10 cellular contexts compared by ENCODE assay signal in the genomic region with DNA sequence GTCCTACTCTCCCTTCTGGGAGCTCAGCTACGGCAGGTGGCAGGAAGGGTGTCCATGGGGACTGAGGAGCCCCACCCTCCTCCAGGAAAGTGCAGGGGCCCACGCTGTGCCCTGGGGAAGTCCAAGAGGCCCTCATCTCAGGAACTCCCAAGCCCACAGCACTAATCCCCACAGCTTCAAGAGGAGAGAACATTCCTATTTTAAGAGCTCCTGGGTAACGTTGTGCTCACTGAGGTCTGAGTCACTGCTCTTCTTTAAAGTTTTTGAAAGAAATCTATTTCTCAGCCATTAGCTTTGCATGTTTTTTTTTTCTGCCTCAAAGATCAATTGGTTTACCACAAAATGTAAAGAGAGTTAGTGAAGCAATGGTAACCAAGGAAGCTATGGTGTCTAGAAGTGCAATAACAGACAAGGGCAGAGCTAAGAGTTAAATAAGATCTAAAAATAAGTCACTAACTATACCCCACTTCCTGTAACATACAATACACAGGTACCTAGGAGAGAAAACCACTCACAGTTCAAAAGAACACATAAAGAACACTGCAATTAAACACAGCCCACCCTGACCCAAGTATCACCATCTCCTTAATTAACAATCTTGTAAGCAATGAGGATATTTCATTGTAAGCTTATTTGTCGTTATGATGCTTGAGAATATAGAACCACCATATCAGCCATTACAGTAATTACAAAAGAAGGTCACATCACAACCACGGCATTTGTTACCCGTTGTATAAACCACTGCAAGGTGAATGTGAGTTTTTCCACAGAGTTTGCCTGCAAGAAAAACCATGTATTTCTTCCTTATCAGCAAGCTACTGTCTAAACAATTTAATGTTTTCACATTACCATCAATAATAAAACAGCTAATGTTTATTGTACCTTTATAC.
DNase-seq lines count a peak whose midpoint lies in the region; ATAC-seq, FAIRE-seq and TF ChIP-seq lines count a peak whose summit lies in the region.
"Had no signal": no experiment of that assay in that cellular context is flagged by ENCODE, and none has a peak within 500 bp of the region (broad histone marks: within the 10 kb centered on the region; RNA-seq: fewer than 3 reads in every experiment).

No MANE protein-coding gene starts in this region.

- H4K91ac ChIP-seq in neuronal stem cell (ENCODE audit: low read depth, low read length, poor library complexity), result no peak overlapping the region

- no peak overlapping the region for H2BK12ac ChIP-seq in neuronal stem cell (ENCODE audit: low read length)

- H3K36me3 Mint-ChIP-seq in activated CD4-positive, alpha-beta T cell treated with anti-CD3 and anti-CD28 coated beads, Interleukin-2, amount 10 ng/mL, durations not matched to agents 24 days and 14 days (ENCODE audit: low read depth), result no peaks in the 10 kb centered on the region
- no peaks in the 10 kb centered on the region for H3K36me3 Mint-ChIP-seq in T-helper 2 cell treated with Interferon-gamma antibody and Interleukin-4, amounts not matched to agents 5 μg/mL and 100 μg/mL, for 36 hours (ENCODE audit: low read depth)

- H3K18ac ChIP-seq in neuronal stem cell (ENCODE audit: low read length), result peak overlapping the region; percentile 74

- no peak overlapping the region for H2BK15ac ChIP-seq in neuronal stem cell (ENCODE audit: low read length)

- H3K27me3 ChIP-seq in neuronal stem cell (ENCODE audit: control insufficient read depth in 3 of 3, insufficient read depth in 3 of 3, low read depth in 1 of 3, low read length in 3 of 3), result no peaks in the 10 kb centered on the region

- intact Hi-C loops in activated CD4-positive, alpha-beta T cell treated with anti-CD3 and anti-CD28 coated beads, Interleukin-2, amount 10 ng/mL, durations not matched to agents 24 days and 14 days (cut with micrococcal nuclease), result no loop called here
- intact Hi-C loops in kidney (cut with DNase I), result no loop called here

- H2BK5ac ChIP-seq in neuronal stem cell (ENCODE audit: low read length), result no peak overlapping the region

- H2AK5ac ChIP-seq in neuronal stem cell (ENCODE audit: low read depth, low read length), result no peak overlapping the region

- H3K4me3 ChIP-seq in neuronal stem cell (ENCODE audit: low read length in 2 of 2) (no peak overlapping the region), kidney (ENCODE audit: low read length in 2 of 2) (no peak overlapping the region)

- H3K9me3 ChIP-seq in neuronal stem cell (replicated peaks in 1 of 2; ENCODE audit: control insufficient read depth in 2 of 2, insufficient read depth in 1 of 2, low read depth in 1 of 2, low read length in 2 of 2) (no peaks in the 10 kb centered on the region), kidney (ENCODE audit: control insufficient read depth in 1 of 2, low read length in 2 of 2) (no peaks in the 10 kb centered on the region)

- peaks cover 0 to 6% of the 10 kb centered on the region in 2 donors for H3K4me1 ChIP-seq in neuronal stem cell (ENCODE audit: control insufficient read depth in 2 of 2, insufficient read depth in 1 of 2, low read depth in 1 of 2, low read length in 2 of 2)
- peaks cover 3 to 7% of the 10 kb centered on the region in 2 donors for H3K4me1 ChIP-seq in kidney (ENCODE audit: control insufficient read depth in 1 of 2, insufficient read depth in 1 of 2, low read depth in 1 of 2, low read length in 2 of 2)

- no peaks in the 10 kb centered on the region for H3K36me3 ChIP-seq in neuronal stem cell (replicated peaks in 1 of 2; ENCODE audit: control insufficient read depth in 2 of 2, insufficient read depth in 2 of 2, low read length in 2 of 2)
- H3K36me3 ChIP-seq in kidney (ENCODE audit: control insufficient read depth in 1 of 2, insufficient read depth in 2 of 2, low read length in 2 of 2), result no peaks in the 10 kb centered on the region

- no peak overlapping the region for H3K14ac ChIP-seq in neuronal stem cell (ENCODE audit: low read length)

- peak; percentile 74 for DNase-seq in activated CD4-positive, alpha-beta T cell treated with anti-CD3 and anti-CD28 coated beads, Interleukin-2, amount 10 ng/mL, durations not matched to agents 24 days and 14 days
- DNase-seq in activated CD4-positive, alpha-beta T cell treated with anti-CD3 and anti-CD28 coated beads for 1 hour, result no peak
- DNase-seq in T-helper 2 cell treated with Interferon-gamma antibody and Interleukin-4, amounts not matched to agents 5 μg/mL and 100 μg/mL, for 36 hours (ENCODE audit: low spot score), result no peak
- DNase-seq in neuronal stem cell (ENCODE audit: low spot score), result no peak
- DNase-seq in kidney, result no peak
- no peak for DNase-seq in HuH-7 (ENCODE audit: low spot score)
- DNase-seq in DMS79 treated with DMSO at 0.1 percent for 48 hours (lab: John Stamatoyannopoulos, UW), result no peak

- H3K9ac ChIP-seq in neuronal stem cell (ENCODE audit: low read depth, low read length, poor library complexity) (no peak overlapping the region), kidney (ENCODE audit: low read length in 2 of 2) (no peak overlapping the region)

- peaks cover 23% of the 10 kb centered on the region for H3K4me1 Mint-ChIP-seq in activated CD4-positive, alpha-beta T cell treated with anti-CD3 and anti-CD28 coated beads, Interleukin-2, amount 10 ng/mL, durations not matched to agents 24 days and 14 days
- H3K4me1 Mint-ChIP-seq in T-helper 2 cell treated with Interferon-gamma antibody and Interleukin-4, amounts not matched to agents 5 μg/mL and 100 μg/mL, for 36 hours (ENCODE audit: low read depth), result peaks cover 28% of the 10 kb centered on the region

- peak overlapping the region; percentile 82 for H3K27ac Mint-ChIP-seq in activated CD4-positive, alpha-beta T cell treated with anti-CD3 and anti-CD28 coated beads, Interleukin-2, amount 10 ng/mL, durations not matched to agents 24 days and 14 days
- peak overlapping the region; percentile 88 for H3K27ac Mint-ChIP-seq in T-helper 2 cell treated with Interferon-gamma antibody and Interleukin-4, amounts not matched to agents 5 μg/mL and 100 μg/mL, for 36 hours

- peaks cover 7% of the 10 kb centered on the region for H3K9me3 Mint-ChIP-seq in activated CD4-positive, alpha-beta T cell treated with anti-CD3 and anti-CD28 coated beads, Interleukin-2, amount 10 ng/mL, durations not matched to agents 24 days and 14 days
- peaks cover 11% of the 10 kb centered on the region for H3K9me3 Mint-ChIP-seq in T-helper 2 cell treated with Interferon-gamma antibody and Interleukin-4, amounts not matched to agents 5 μg/mL and 100 μg/mL, for 36 hours

- H4K8ac ChIP-seq in neuronal stem cell (ENCODE audit: low read depth, low read length), result no peak overlapping the region

- H3K79me1 ChIP-seq in neuronal stem cell (ENCODE audit: low read depth, low read length), result no peaks in the 10 kb centered on the region

- no peak overlapping the region for H3K4ac ChIP-seq in neuronal stem cell (ENCODE audit: low read length)

- WGBS in neuronal stem cell (ENCODE audit: extremely low coverage in 2 of 2, insufficient read length in 2 of 2, insufficient replicate concordance in 1 of 2), 2 donors, result no CpG with 5 or more reads among the region's 6 CpGs

- peak; percentile 92 for ATAC-seq in HG02840 (IDR thresholded peaks at IDR 0.05; ENCODE audit: low FRiP score, unreplicated experiment)

- no peak overlapping the region for H3K4me2 ChIP-seq in neuronal stem cell (ENCODE audit: insufficient read depth, low read length, poor library complexity, severe bottlenecking)

- no peak overlapping the region for H2BK120ac ChIP-seq in neuronal stem cell (ENCODE audit: low read depth, low read length)

- H3K27me3 Mint-ChIP-seq in activated CD4-positive, alpha-beta T cell treated with anti-CD3 and anti-CD28 coated beads, Interleukin-2, amount 10 ng/mL, durations not matched to agents 24 days and 14 days, result peaks cover 2% of the 10 kb centered on the region
- H3K27me3 Mint-ChIP-seq in T-helper 2 cell treated with Interferon-gamma antibody and Interleukin-4, amounts not matched to agents 5 μg/mL and 100 μg/mL, for 36 hours (ENCODE audit: low read depth), result peaks cover 7% of the 10 kb centered on the region

- peak overlapping the region; percentile 68 for H3K4me3 Mint-ChIP-seq in activated CD4-positive, alpha-beta T cell treated with anti-CD3 and anti-CD28 coated beads, Interleukin-2, amount 10 ng/mL, durations not matched to agents 24 days and 14 days
- H3K4me3 Mint-ChIP-seq in T-helper 2 cell treated with Interferon-gamma antibody and Interleukin-4, amounts not matched to agents 5 μg/mL and 100 μg/mL, for 36 hours, result peak overlapping the region; percentile 60

- FAIRE-seq in kidney (lab: Jason Lieb, UNC), result no peak
- FAIRE-seq: TTC549 had no signal

- H3K27ac ChIP-seq in neuronal stem cell (replicated peaks; ENCODE audit: low read length) (no peak overlapping the region), kidney (ENCODE audit: low read depth in 2 of 2, low read length in 2 of 2) (no peak overlapping the region)
- H3K27ac ChIP-seq: C4-2B had no signal

- H2AFZ ChIP-seq in neuronal stem cell (ENCODE audit: low read length), result peak overlapping the region; percentile 63

- no peak overlapping the region for H3K23ac ChIP-seq in neuronal stem cell (ENCODE audit: low read depth, low read length, poor library complexity)

- no peak for TF ChIP-seq CTCF in kidney (IDR thresholded peaks at IDR 0.05; ENCODE audit: borderline replicate concordance, extremely low read depth, insufficient read depth)
